In genomic region chr15:61169904-61170695, GRCh38 we compare ENCODE assay signal across 1 cellular context.
TF ChIP-seq lines count a peak whose summit lies in the region.

No MANE protein-coding gene starts in this region.

TF ChIP-seq in GM12878, 131 proteins besides CTCF, POLR2A, EP300 and RAD21 (continued from another document):
- no peak for TF ChIP-seq SMC3 (IDR thresholded peaks at IDR 0.05; ENCODE audit: borderline replicate concordance, low read length)
- TF ChIP-seq ZSCAN29 (IDR thresholded peaks at IDR 0.05), result no peak
- no peak for TF ChIP-seq ZBTB11 (CRISPR knock-in tag; IDR thresholded peaks at IDR 0.05)
- TF ChIP-seq FOXK2 (IDR thresholded peaks at IDR 0.05), result no peak
- no peak for TF ChIP-seq NR2C2 (IDR thresholded peaks at IDR 0.05; ENCODE audit: borderline replicate concordance, control insufficient read depth, insufficient read length, low read depth)
- TF ChIP-seq ATF2 (IDR thresholded peaks at IDR 0.05; ENCODE audit: low read length), result no peak
- no peak for TF ChIP-seq ZNF274 (IDR thresholded peaks at IDR 0.05; ENCODE audit: insufficient read depth, insufficient read length)
- TF ChIP-seq BCL3 (IDR thresholded peaks at IDR 0.05; ENCODE audit: borderline replicate concordance, insufficient read depth, low read depth, low read length, poor library complexity, severe bottlenecking), result no peak
- no peak for TF ChIP-seq BMI1 (IDR thresholded peaks at IDR 0.05; ENCODE audit: borderline replicate concordance)
- TF ChIP-seq ZNF384 (IDR thresholded peaks at IDR 0.05; ENCODE audit: borderline replicate concordance, low read depth, low read length), result no peak
- no peak for TF ChIP-seq ZBTB4 (CRISPR knock-in tag; IDR thresholded peaks at IDR 0.05)
